17 cellular contexts compared by ENCODE assay signal in genomic region chr18:22422909-22423548, GRCh38. TPM values are rescaled to one million over a fixed set of nuclear protein-coding genes. Genes with fewer than 3 reads are reported as not detected.
DNase-seq lines count a peak whose midpoint lies in the region; ATAC-seq and TF ChIP-seq lines count a peak whose summit lies in the region.
"Had no signal": no experiment of that assay in that cellular context is flagged by ENCODE, and none has a peak within 500 bp of the region (broad histone marks: within the 10 kb centered on the region; RNA-seq: fewer than 3 reads in every experiment).

No MANE protein-coding gene starts in this region.

- TF ChIP-seq POLR2A in prostate gland (IDR thresholded peaks at IDR 0.05), result no peak

- H3K4me1 ChIP-seq in prostate gland (replicated peaks) (no peaks in the 10 kb centered on the region), neural progenitor cell (no peaks in the 10 kb centered on the region)
- H3K4me1 ChIP-seq: BLaER1 treated with 17β-estradiol and CSF1 and Interleukin-3, amounts not matched to agents 10 nM and 100 nM; psoas muscle had no signal

- intact Hi-C loops in left cardiac atrium (cut with DNase I) (no loop called here), prostate gland (cut with DNase I) (no loop called here)

- H3K79me2 ChIP-seq in neural progenitor cell (ENCODE audit: low read depth), result no peaks in the 10 kb centered on the region

- H3K27ac ChIP-seq in prostate gland (no peak overlapping the region), neural progenitor cell (no peak overlapping the region)
- H3K27ac ChIP-seq: BLaER1 treated with 17β-estradiol and CSF1 and Interleukin-3, amounts not matched to agents 10 nM and 100 nM; psoas muscle; vagina had no signal

- no peak overlapping the region for H3K27ac Mint-ChIP-seq in neural progenitor cell
- H3K27ac Mint-ChIP-seq: activated CD8-positive, alpha-beta T cell treated with anti-CD3 and anti-CD28 coated beads, Interleukin-2, amount 10 ng/mL, durations not matched to agents 7 days and 5 days had no signal

- H3K27me3 ChIP-seq in prostate gland (replicated peaks; ENCODE audit: insufficient read depth) (no peaks in the 10 kb centered on the region), neural progenitor cell (no peaks in the 10 kb centered on the region)
- H3K27me3 ChIP-seq: BLaER1 treated with 17β-estradiol and CSF1 and Interleukin-3, amounts not matched to agents 10 nM and 100 nM; vagina had no signal

- H3K4me3 ChIP-seq in prostate gland (no peak overlapping the region), neural progenitor cell (no peak overlapping the region)
- H3K4me3 ChIP-seq: BLaER1 treated with 17β-estradiol and CSF1 and Interleukin-3, amounts not matched to agents 10 nM and 100 nM; psoas muscle; vagina had no signal

- no peak overlapping the region for H3K4me2 ChIP-seq in neural progenitor cell
- H3K4me2 ChIP-seq: BLaER1 treated with 17β-estradiol and CSF1 and Interleukin-3, amounts not matched to agents 10 nM and 100 nM had no signal

- WGBS in prostate gland, result 50% methylated on average over 9 of the region's 9 CpGs

- H3K9me3 Mint-ChIP-seq in neural progenitor cell, result peaks cover 4% of the 10 kb centered on the region

- no peaks in the 10 kb centered on the region for H3K36me3 ChIP-seq in prostate gland
- no peaks in the 10 kb centered on the region for H3K36me3 ChIP-seq in neural progenitor cell
- H3K36me3 ChIP-seq: BLaER1 treated with 17β-estradiol and CSF1 and Interleukin-3, amounts not matched to agents 10 nM and 100 nM; vagina had no signal

- DNase-seq in EH (ENCODE audit: low read depth) (peak; percentile 76), astrocyte of the hippocampus (ENCODE audit: low read depth, low spot score) (peak; percentile 68), left cardiac atrium (peak; percentile 48), prostate gland (ENCODE audit: low spot score) (peak; percentile 32), neural progenitor cell (ENCODE audit: low spot score) (no peak), GM10248 (ENCODE audit: extremely low spot score) (no peak)
- DNase-seq in stimulated activated CD4-positive, alpha-beta T cell treated with anti-CD3 and anti-CD28 coated beads, Interleukin-2, amount 100 ng/mL, for 24 hours, result no peak
- DNase-seq in stimulated activated CD4-positive, alpha-beta T cell treated with anti-CD3 and anti-CD28 coated beads, Interleukin-12 subunit alpha, Interleukin-12 subunit beta, amount 100 ng/mL, for 4 hours, result no peak
- DNase-seq: activated CD8-positive, alpha-beta T cell treated with anti-CD3 and anti-CD28 coated beads, Interleukin-2, amount 10 ng/mL, durations not matched to agents 7 days and 5 days; activated gamma-delta T cell; Karpas-422; NCI-H187; NCI-H69; psoas muscle; stimulated activated CD4-positive, alpha-beta T cell treated with anti-CD3 and anti-CD28 coated beads, Interleukin-4, amount 100 ng/mL, for 1 hour had no signal

- TF ChIP-seq CTCF in prostate gland (IDR thresholded peaks at IDR 0.05) (no peak), neural progenitor cell (IDR thresholded peaks at IDR 0.05) (no peak), GM10248 (IDR thresholded peaks at IDR 0.05; ENCODE audit: control extremely low read depth, extremely low read depth, low read depth, missing control alignments) (no peak)

- H3K9ac ChIP-seq in neural progenitor cell, result no peak overlapping the region
- H3K9ac ChIP-seq: BLaER1 treated with 17β-estradiol and CSF1 and Interleukin-3, amounts not matched to agents 10 nM and 100 nM had no signal

- H2AFZ ChIP-seq in neural progenitor cell (replicated peaks), result no peak overlapping the region

- peak; percentile 62 to 63 for ATAC-seq in left cardiac atrium
- ATAC-seq: activated CD8-positive, alpha-beta T cell treated with anti-CD3 and anti-CD28 coated beads, Interleukin-2, amount 10 ng/mL, durations not matched to agents 7 days and 5 days; psoas muscle had no signal

- POLR2A ChIA-PET in GM10248 (lab: Yijun Ruan, JAX), result no interaction called here

- CTCF ChIA-PET in GM10248 (lab: Yijun Ruan, JAX), result no interaction called here

- H3K4me3 Mint-ChIP-seq in neural progenitor cell, result no peak overlapping the region
- H3K4me3 Mint-ChIP-seq: activated CD8-positive, alpha-beta T cell treated with anti-CD3 and anti-CD28 coated beads, Interleukin-2, amount 10 ng/mL, durations not matched to agents 7 days and 5 days had no signal

- peaks cover 2% of the 10 kb centered on the region for H3K27me3 Mint-ChIP-seq in neural progenitor cell (ENCODE audit: insufficient read depth, low read depth)

- H3K9me3 ChIP-seq in prostate gland (no peaks in the 10 kb centered on the region), neural progenitor cell (ENCODE audit: low read depth) (no peaks in the 10 kb centered on the region)
- H3K9me3 ChIP-seq: psoas muscle, vagina had no signal

- no peaks in the 10 kb centered on the region for H3F3A ChIP-seq in neural progenitor cell (ENCODE audit: low read depth)

- H3K4me1 Mint-ChIP-seq in neural progenitor cell, result peaks cover 6% of the 10 kb centered on the region

- H4K20me1 ChIP-seq in neural progenitor cell (ENCODE audit: low read depth), result no peaks in the 10 kb centered on the region
- H4K20me1 ChIP-seq: BLaER1 treated with 17β-estradiol and CSF1 and Interleukin-3, amounts not matched to agents 10 nM and 100 nM had no signal

- no peaks in the 10 kb centered on the region for H3K36me3 Mint-ChIP-seq in neural progenitor cell

RNA-seq across cellular contexts. Expression of gene CTAGE1, which starts 5.3 kb away (rescaled TPM):
- total RNA-seq in left cardiac atrium, result not detected
- total RNA-seq in prostate gland, result under 1 TPM in 1 of 2 donors, not detected in 1; 0.80 TPM
- not detected in 2 replicates for total RNA-seq in neural progenitor cell (ENCODE audit: low replicate concordance)
- total RNA-seq: activated CD8-positive, alpha-beta T cell treated with anti-CD3 and anti-CD28 coated beads, Interleukin-2, amount 10 ng/mL, durations not matched to agents 7 days and 5 days; psoas muscle; vagina had no signal

Comparison
In these comparisons a context has a peak if more than half of its experiments do, and no peak if none do; other contexts are left out.
1. DNase-seq: peak in EH (single experiment), astrocyte of the hippocampus (single experiment), left cardiac atrium (single experiment) and prostate gland (single experiment); none in neural progenitor cell (single experiment), stimulated activated CD4-positive, alpha-beta T cell treated with anti-CD3 and anti-CD28 coated beads, Interleukin-2, amount 100 ng/mL, for 24 hours (0 of 2), GM10248 (single experiment) and stimulated activated CD4-positive, alpha-beta T cell treated with anti-CD3 and anti-CD28 coated beads, Interleukin-12 subunit alpha, Interleukin-12 subunit beta, amount 100 ng/mL, for 4 hours (single experiment).